17 cellular contexts compared by ENCODE assay signal in genomic region chr16:85636234-85636812, GRCh38. TPM values are rescaled to one million over a fixed set of nuclear protein-coding genes. Genes with fewer than 3 reads are reported as not detected.
DNase-seq lines count a peak whose midpoint lies in the region; TF ChIP-seq lines count a peak whose summit lies in the region.
"Had no signal": no experiment of that assay in that cellular context is flagged by ENCODE, and none has a peak within 500 bp of the region (broad histone marks: within the 10 kb centered on the region; RNA-seq: fewer than 3 reads in every experiment).

No MANE protein-coding gene starts in this region.

- H3K4me3 Mint-ChIP-seq in activated T-helper 1 cell treated with anti-CD3 and anti-CD28 coated beads, Interleukin-12 subunit alpha, Interleukin-12 subunit beta, Interleukin-2, Interleukin-4 antibody, amounts not matched to agents 30 ng/mL and 10 ng/mL and 1 ng/mL, durations not matched to agents 14 hours and 24 hours and 36 hours: no peak overlapping the region
- H3K4me3 Mint-ChIP-seq: CD4-positive, CD25-positive, alpha-beta regulatory T cell had no signal

- H3K4me1 Mint-ChIP-seq in activated T-helper 1 cell treated with anti-CD3 and anti-CD28 coated beads, Interleukin-12 subunit alpha, Interleukin-12 subunit beta, Interleukin-2, Interleukin-4 antibody, amounts not matched to agents 30 ng/mL and 10 ng/mL and 1 ng/mL, durations not matched to agents 14 hours and 24 hours and 36 hours (ENCODE audit: low read depth): no peaks in the 10 kb centered on the region
- H3K4me1 Mint-ChIP-seq: CD4-positive, CD25-positive, alpha-beta regulatory T cell had no signal

- no peaks in the 10 kb centered on the region for H3K36me3 Mint-ChIP-seq in activated T-helper 1 cell treated with anti-CD3 and anti-CD28 coated beads, Interleukin-12 subunit alpha, Interleukin-12 subunit beta, Interleukin-2, Interleukin-4 antibody, amounts not matched to agents 30 ng/mL and 10 ng/mL and 1 ng/mL, durations not matched to agents 14 hours and 24 hours and 36 hours (ENCODE audit: low read depth)
- H3K36me3 Mint-ChIP-seq: CD4-positive, CD25-positive, alpha-beta regulatory T cell had no signal

- no peaks in the 10 kb centered on the region for H3K27me3 Mint-ChIP-seq in activated T-helper 1 cell treated with anti-CD3 and anti-CD28 coated beads, Interleukin-12 subunit alpha, Interleukin-12 subunit beta, Interleukin-2, Interleukin-4 antibody, amounts not matched to agents 30 ng/mL and 10 ng/mL and 1 ng/mL, durations not matched to agents 14 hours and 24 hours and 36 hours (ENCODE audit: insufficient read depth)
- H3K27me3 Mint-ChIP-seq: CD4-positive, CD25-positive, alpha-beta regulatory T cell had no signal

- POLR2A ChIA-PET in RWPE1 (lab: Yijun Ruan, JAX; ENCODE audit: low non-redundant PET): no interaction called here

- H3K27ac Mint-ChIP-seq in activated T-helper 1 cell treated with anti-CD3 and anti-CD28 coated beads, Interleukin-12 subunit alpha, Interleukin-12 subunit beta, Interleukin-2, Interleukin-4 antibody, amounts not matched to agents 30 ng/mL and 10 ng/mL and 1 ng/mL, durations not matched to agents 14 hours and 24 hours and 36 hours: no peak overlapping the region
- H3K27ac Mint-ChIP-seq: CD4-positive, CD25-positive, alpha-beta regulatory T cell had no signal

- no peak for TF ChIP-seq CTCF in RWPE1 (conservative IDR thresholded peaks at IDR 0.05; ENCODE audit: low read depth)

- DNase-seq in DMS 273 (lab: John Stamatoyannopoulos, UW; ENCODE audit: unreplicated experiment) (peak; percentile 56), DMS 273 treated with DMSO at 0.1 percent for 48 hours (lab: John Stamatoyannopoulos, UW) (no peak), RWPE1 (ENCODE audit: low spot score) (no peak), kidney tubule cell (ENCODE audit: low spot score) (peak; percentile 29), middle frontal gyrus (ENCODE audit: extremely low spot score, low spot score) (no peak), T1000 (lab: John Stamatoyannopoulos, UW) (no peak)
- no peak for DNase-seq in activated T-helper 1 cell treated with anti-CD3 and anti-CD28 coated beads, Interleukin-12 subunit alpha, Interleukin-12 subunit beta, Interleukin-2, Interleukin-4 antibody, amounts not matched to agents 30 ng/mL and 10 ng/mL and 1 ng/mL, durations not matched to agents 14 hours and 24 hours and 36 hours (ENCODE audit: low spot score)
- DNase-seq: ACHN; BE2C; CD4-positive, CD25-positive, alpha-beta regulatory T cell; H7; NCI-H1092; NCI-H1417 treated with DMSO at 0.1 percent for 48 hours; NCI-H1694 treated with DMSO at 0.1 percent for 48 hours; NCI-H524; NCI-H748 treated with DMSO at 0.1 percent for 48 hours had no signal

- intact Hi-C loops in activated T-helper 1 cell treated with anti-CD3 and anti-CD28 coated beads, Interleukin-12 subunit alpha, Interleukin-12 subunit beta, Interleukin-2, Interleukin-4 antibody, amounts not matched to agents 30 ng/mL and 10 ng/mL and 1 ng/mL, durations not matched to agents 14 hours and 24 hours and 36 hours (cut with micrococcal nuclease): no loop called here

- peak overlapping the region; percentile 88 for H3K27ac ChIP-seq in RWPE1
- H3K27ac ChIP-seq: 22Rv1 had no signal

- no peaks in the 10 kb centered on the region for H3K9me3 Mint-ChIP-seq in activated T-helper 1 cell treated with anti-CD3 and anti-CD28 coated beads, Interleukin-12 subunit alpha, Interleukin-12 subunit beta, Interleukin-2, Interleukin-4 antibody, amounts not matched to agents 30 ng/mL and 10 ng/mL and 1 ng/mL, durations not matched to agents 14 hours and 24 hours and 36 hours
- H3K9me3 Mint-ChIP-seq: CD4-positive, CD25-positive, alpha-beta regulatory T cell had no signal

- CTCF ChIA-PET in RWPE1 (lab: Yijun Ruan, JAX): interaction anchor here (0.5 to 2.5 kb wide), 3 partner anchors 17 to 266 kb away, joined by 3 to 17 read pairs (median 3); no protein-coding TSS in a partner anchor

RNA-seq across cellular contexts. Expression of gene GSE1, which starts 23.2 kb away (rescaled TPM):
- 35.2 and 35.3 TPM in 2 replicates for total RNA-seq in activated T-helper 1 cell treated with anti-CD3 and anti-CD28 coated beads, Interleukin-12 subunit alpha, Interleukin-12 subunit beta, Interleukin-2, Interleukin-4 antibody, amounts not matched to agents 30 ng/mL and 10 ng/mL and 1 ng/mL, durations not matched to agents 14 hours and 24 hours and 36 hours

RNA-seq across cellular contexts. Expression of gene GINS2, which starts 52.4 kb away (rescaled TPM):
- total RNA-seq in activated T-helper 1 cell treated with anti-CD3 and anti-CD28 coated beads, Interleukin-12 subunit alpha, Interleukin-12 subunit beta, Interleukin-2, Interleukin-4 antibody, amounts not matched to agents 30 ng/mL and 10 ng/mL and 1 ng/mL, durations not matched to agents 14 hours and 24 hours and 36 hours: 87.2 and 91.1 TPM in 2 replicates

Comparison
In these comparisons a context has a peak if more than half of its experiments do, and no peak if none do; other contexts are left out.
1. DNase-seq: peak in DMS 273 (single experiment) and kidney tubule cell (single experiment); none in DMS 273 treated with DMSO at 0.1 percent for 48 hours (single experiment), RWPE1 (single experiment), middle frontal gyrus (single experiment), activated T-helper 1 cell treated with anti-CD3 and anti-CD28 coated beads, Interleukin-12 subunit alpha, Interleukin-12 subunit beta, Interleukin-2, Interleukin-4 antibody, amounts not matched to agents 30 ng/mL and 10 ng/mL and 1 ng/mL, durations not matched to agents 14 hours and 24 hours and 36 hours (single experiment) and T1000 (single experiment).